10 cellular contexts compared by ENCODE assay signal in the genomic region with DNA sequence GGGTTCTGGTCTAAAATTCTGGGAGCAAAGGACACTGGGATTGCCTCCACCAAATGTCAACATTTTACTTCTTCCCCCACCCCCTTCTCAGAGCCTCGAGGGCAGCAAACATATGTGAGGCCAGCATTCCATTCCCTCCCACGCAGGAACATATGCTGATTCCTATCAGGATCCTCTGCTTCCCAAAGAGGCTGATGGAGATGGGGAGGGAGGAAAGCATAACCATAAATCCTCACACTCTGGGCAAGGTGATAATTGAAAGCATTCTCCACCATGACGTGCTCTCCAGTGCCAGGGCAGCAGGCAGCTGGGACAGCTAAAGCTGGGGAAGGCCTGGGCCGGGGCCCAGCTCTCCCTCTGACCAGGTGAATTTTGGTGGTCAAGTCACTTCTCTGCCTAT.
A peak's percentile ranks its signal among the peaks of the same experiment; 100 is the strongest.
DNase-seq lines count a peak whose midpoint lies in the region; ATAC-seq, FAIRE-seq and TF ChIP-seq lines count a peak whose summit lies in the region.
"Had no signal": no experiment of that assay in that cellular context is flagged by ENCODE, and none has a peak within 500 bp of the region (broad histone marks: within the 10 kb centered on the region; RNA-seq: fewer than 3 reads in every experiment).

No MANE protein-coding gene starts in this region.

- no TSS peak for BruUV-seq in HepG2 (replicated peaks; lab: Mats Ljungman, UMichigan)

- ATAC-seq in HepG2 (peak; percentile 47; the same call in 2 of the 3 replicates), right lobe of liver (no peak), naive B cell (ENCODE audit: low read depth in 2 of 2) (no peak), GM19035 (IDR thresholded peaks at IDR 0.05; ENCODE audit: unreplicated experiment) (no peak)
- ATAC-seq in CD8-positive, alpha-beta T cell, result no peak

- no peak overlapping the region for H2AFZ ChIP-seq in HepG2 (ENCODE audit: low read length)

- H3K27ac ChIP-seq in HepG2 (ENCODE audit: extremely low read length, insufficient read depth, low read length) (no peak overlapping the region), right lobe of liver (peak overlapping the region in 1 of 3 donors; percentile 23), colonic mucosa (peak overlapping the region; percentile 5)
- H3K27ac ChIP-seq in CD8-positive, alpha-beta T cell (ENCODE audit: low read depth, low read length), result no peak overlapping the region

- TF ChIP-seq RAD21 in HepG2 (CRISPR knock-in tag; IDR thresholded peaks at IDR 0.05), result no peak

- 48% methylated on average over 4 of the region's 4 CpGs for WGBS in HepG2 (ENCODE audit: low lambda C conversion rate)
- WGBS in right lobe of liver (ENCODE audit: insufficient coverage, low coverage, low lambda C conversion rate, missing lambda C conversion rate), result 57% methylated on average over 2 of the region's 4 CpGs

- TF ChIP-seq CTCF in HepG2 (CRISPR knock-in tag; IDR thresholded peaks at IDR 0.05), result no peak
- no peak for TF ChIP-seq CTCF in right lobe of liver (IDR thresholded peaks at IDR 0.05)
- TF ChIP-seq CTCF in colonic mucosa (IDR thresholded peaks at IDR 0.05), result no peak
- TF ChIP-seq CTCF in CD8-positive, alpha-beta T cell (IDR thresholded peaks at IDR 0.05), result no peak

- CTCF ChIA-PET in HepG2 (lab: Yijun Ruan, JAX; ENCODE audit: low intra/inter-chr PET ratio, low total read pairs), result no interaction called here
- CTCF ChIA-PET in CD8-positive, alpha-beta T cell (lab: Charles Lee), result no interaction called here

- FAIRE-seq in HepG2 (lab: Jason Lieb, UNC), result no peak

- TF ChIP-seq EP300 in HepG2 (IDR thresholded peaks at IDR 0.05; ENCODE audit: low read depth in 2 of 2, low read length in 2 of 2) (no peak), HepG2 (CRISPR knock-in tag; IDR thresholded peaks at IDR 0.05; ENCODE audit: borderline replicate concordance) (no peak)

- H3K9me3 ChIP-seq in HepG2 (ENCODE audit: low read length) (no peaks in the 10 kb centered on the region), right lobe of liver (no peaks in the 10 kb centered on the region), colonic mucosa (no peaks in the 10 kb centered on the region)
- H3K9me3 ChIP-seq in CD8-positive, alpha-beta T cell (ENCODE audit: low read length), result no peaks in the 10 kb centered on the region

- H4K20me1 ChIP-seq in HepG2 (ENCODE audit: insufficient read depth, low read length), result no peaks in the 10 kb centered on the region

- peaks cover 70 to 91% (median 83%) of the 10 kb centered on the region in 3 donors for H3K4me1 Mint-ChIP-seq in naive B cell
- peaks cover 12% of the 10 kb centered on the region for H3K4me1 Mint-ChIP-seq in CD8-positive, alpha-beta T cell (ENCODE audit: low read depth)

- POLR2A ChIA-PET in HepG2 (lab: Yijun Ruan, JAX), result no interaction called here
- POLR2A ChIA-PET in CD8-positive, alpha-beta T cell (lab: Charles Lee), result no interaction called here

- H3K4me3 ChIP-seq in HepG2 (replicated peaks in 1 of 3; ENCODE audit: insufficient read depth in 1 of 3, low read depth in 2 of 3, low read length in 3 of 3) (no peak overlapping the region), right lobe of liver (no peak overlapping the region), colonic mucosa (no peak overlapping the region)
- no peak overlapping the region for H3K4me3 ChIP-seq in CD8-positive, alpha-beta T cell (ENCODE audit: low read depth, low read length)

- peaks cover 16% of the 10 kb centered on the region for H3K4me1 ChIP-seq in HepG2 (ENCODE audit: insufficient read depth, low read length)
- peaks cover 0 to 6% (median 3%) of the 10 kb centered on the region in 4 donors for H3K4me1 ChIP-seq in right lobe of liver
- no peaks in the 10 kb centered on the region for H3K4me1 ChIP-seq in colonic mucosa
- peaks cover 7% of the 10 kb centered on the region for H3K4me1 ChIP-seq in CD8-positive, alpha-beta T cell (ENCODE audit: insufficient read depth, low read length)

- peak overlapping the region; percentile 40 to 96 (median 87) for H3K27ac Mint-ChIP-seq in naive B cell
- H3K27ac Mint-ChIP-seq in CD8-positive, alpha-beta T cell, result no peak overlapping the region

- H3K9ac ChIP-seq in HepG2 (ENCODE audit: insufficient read depth, low read depth, low read length) (no peak overlapping the region), colonic mucosa (ENCODE audit: low read depth in 2 of 2, low read length in 2 of 2) (no peak overlapping the region)

- TF ChIP-seq POLR2A in HepG2 (IDR thresholded peaks at IDR 0.05; ENCODE audit: insufficient read depth in 1 of 2, low read depth in 2 of 2, low read length in 2 of 2) (no peak), right lobe of liver (IDR thresholded peaks at IDR 0.05) (no peak)

- intact Hi-C loops in HepG2 (cut with micrococcal nuclease; ENCODE audit: unreplicated experiment) (no loop called here), right lobe of liver (cut with DNase I) (no loop called here), colonic mucosa (cut with DNase I) (no loop called here)
- intact Hi-C loops in CD8-positive, alpha-beta T cell (cut with DNase I, micrococcal nuclease), result no loop called here

- in situ Hi-C loops in HepG2 (cut with HindIII; ENCODE audit: extremely low pct_ligation_motif_present, low pct_unique_long_range_greater_than_20kb), result no loop called here

- peaks cover 0 to 9% of the 10 kb centered on the region in 2 donors for H3K36me3 Mint-ChIP-seq in naive B cell
- H3K36me3 Mint-ChIP-seq in CD8-positive, alpha-beta T cell, result no peaks in the 10 kb centered on the region

- H3K27me3 Mint-ChIP-seq in naive B cell, result no peaks in the 10 kb centered on the region
- H3K27me3 Mint-ChIP-seq in CD8-positive, alpha-beta T cell (ENCODE audit: low read depth), result no peaks in the 10 kb centered on the region

- H3K4me2 ChIP-seq in HepG2 (ENCODE audit: low read depth, low read length), result peak overlapping the region; percentile 63; the same call in 1 of the 2 replicates

- DNase-seq in HepG2 (ENCODE audit: low spot score) (no peak), right lobe of liver (no peak), colonic mucosa (no peak), naive B cell (no peak), HT-29 (ENCODE audit: low spot score) (no peak)
- no peak for DNase-seq in activated T-cell treated with anti-CD3 and anti-CD28 coated beads, Interleukin-2, amount 50 U/mL, for 1 hour
- DNase-seq in CD8-positive, alpha-beta T cell, result no peak
- DNase-seq: activated naive CD4-positive, alpha-beta T cell treated with anti-CD3 and anti-CD28 coated beads, Interleukin-2, amount 50 U/mL, for 16 hours; stimulated activated CD4-positive, alpha-beta T cell treated with anti-CD3 and anti-CD28 coated beads, Interleukin-4, amount 100 ng/mL, for 1 hour had no signal

- H3K36me3 ChIP-seq in HepG2 (replicated peaks in 1 of 2; ENCODE audit: control insufficient read depth in 1 of 2, insufficient read depth in 2 of 2, low read length in 2 of 2) (no peaks in the 10 kb centered on the region), right lobe of liver (no peaks in the 10 kb centered on the region), colonic mucosa (no peaks in the 10 kb centered on the region)
- H3K36me3 ChIP-seq in CD8-positive, alpha-beta T cell (ENCODE audit: insufficient read depth, low read length), result no peaks in the 10 kb centered on the region

- no peaks in the 10 kb centered on the region for H3K27me3 ChIP-seq in HepG2 (ENCODE audit: control insufficient read depth in 1 of 2, insufficient read depth in 2 of 2, low read length in 2 of 2)
- no peaks in the 10 kb centered on the region for H3K27me3 ChIP-seq in right lobe of liver
- no peaks in the 10 kb centered on the region for H3K27me3 ChIP-seq in colonic mucosa
- no peaks in the 10 kb centered on the region for H3K27me3 ChIP-seq in CD8-positive, alpha-beta T cell (ENCODE audit: insufficient read depth, low read length)

- peaks cover 0 to 4% (median 0%) of the 10 kb centered on the region in 7 donors for H3K9me3 Mint-ChIP-seq in naive B cell
- no peaks in the 10 kb centered on the region for H3K9me3 Mint-ChIP-seq in CD8-positive, alpha-beta T cell

- peak overlapping the region in 7 of 8 donors; percentile 5 to 65 (median 19) for H3K4me3 Mint-ChIP-seq in naive B cell
- H3K4me3 Mint-ChIP-seq in CD8-positive, alpha-beta T cell, result no peak overlapping the region

- no peaks in the 10 kb centered on the region for H3K79me2 ChIP-seq in HepG2 (ENCODE audit: insufficient read depth, low read length)

TF ChIP-seq in HepG2, 621 proteins besides CTCF, POLR2A, EP300 and RAD21 (continues in another document):
- TF ChIP-seq, protein P1, sequence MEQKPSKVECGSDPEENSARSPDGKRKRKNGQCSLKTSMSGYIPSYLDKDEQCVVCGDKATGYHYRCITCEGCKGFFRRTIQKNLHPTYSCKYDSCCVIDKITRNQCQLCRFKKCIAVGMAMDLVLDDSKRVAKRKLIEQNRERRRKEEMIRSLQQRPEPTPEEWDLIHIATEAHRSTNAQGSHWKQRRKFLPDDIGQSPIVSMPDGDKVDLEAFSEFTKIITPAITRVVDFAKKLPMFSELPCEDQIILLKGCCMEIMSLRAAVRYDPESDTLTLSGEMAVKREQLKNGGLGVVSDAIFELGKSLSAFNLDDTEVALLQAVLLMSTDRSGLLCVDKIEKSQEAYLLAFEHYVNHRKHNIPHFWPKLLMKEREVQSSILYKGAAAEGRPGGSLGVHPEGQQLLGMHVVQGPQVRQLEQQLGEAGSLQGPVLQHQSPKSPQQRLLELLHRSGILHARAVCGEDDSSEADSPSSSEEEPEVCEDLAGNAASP (CRISPR knock-in tag; IDR thresholded peaks at IDR 0.05; ENCODE audit: borderline replicate concordance), result no peak
- TF ChIP-seq SIX1 (CRISPR knock-in tag; IDR thresholded peaks at IDR 0.05; ENCODE audit: borderline replicate concordance) (no peak), PAF1 (CRISPR knock-in tag; IDR thresholded peaks at IDR 0.05) (no peak), ZNF7 (CRISPR knock-in tag; IDR thresholded peaks at IDR 0.05) (no peak), ZNF660 (CRISPR knock-in tag; IDR thresholded peaks at IDR 0.05; ENCODE audit: borderline replicate concordance, low read depth) (no peak), TOPORS (CRISPR knock-in tag; IDR thresholded peaks at IDR 0.05) (no peak)
- TF ChIP-seq, protein P2, sequence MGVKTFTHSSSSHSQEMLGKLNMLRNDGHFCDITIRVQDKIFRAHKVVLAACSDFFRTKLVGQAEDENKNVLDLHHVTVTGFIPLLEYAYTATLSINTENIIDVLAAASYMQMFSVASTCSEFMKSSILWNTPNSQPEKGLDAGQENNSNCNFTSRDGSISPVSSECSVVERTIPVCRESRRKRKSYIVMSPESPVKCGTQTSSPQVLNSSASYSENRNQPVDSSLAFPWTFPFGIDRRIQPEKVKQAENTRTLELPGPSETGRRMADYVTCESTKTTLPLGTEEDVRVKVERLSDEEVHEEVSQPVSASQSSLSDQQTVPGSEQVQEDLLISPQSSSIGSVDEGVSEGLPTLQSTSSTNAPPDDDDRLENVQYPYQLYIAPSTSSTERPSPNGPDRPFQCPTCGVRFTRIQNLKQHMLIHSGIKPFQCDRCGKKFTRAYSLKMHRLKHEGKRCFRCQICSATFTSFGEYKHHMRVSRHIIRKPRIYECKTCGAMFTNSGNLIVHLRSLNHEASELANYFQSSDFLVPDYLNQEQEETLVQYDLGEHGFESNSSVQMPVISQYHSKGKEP (CRISPR knock-in tag; IDR thresholded peaks at IDR 0.05), result no peak
